In genomic region chr12:20588057-20588456, GRCh38 we compare ENCODE assay signal across 1 cellular context.
TF ChIP-seq lines count a peak whose summit lies in the region.

No MANE protein-coding gene starts in this region.

TF ChIP-seq in WTC11, 78 proteins besides CTCF, POLR2A, EP300 and RAD21 (continued from another document):
- TF ChIP-seq ZNF532 (CRISPR knock-in tag; IDR thresholded peaks at IDR 0.05; ENCODE audit: borderline replicate concordance) (no peak), ZNF281 (CRISPR knock-in tag; IDR thresholded peaks at IDR 0.05) (no peak), ZNF671 (CRISPR knock-in tag; IDR thresholded peaks at IDR 0.05) (no peak), ZSCAN18 (CRISPR knock-in tag; IDR thresholded peaks at IDR 0.05) (no peak), IRF2 (CRISPR knock-in tag; IDR thresholded peaks at IDR 0.05; ENCODE audit: borderline replicate concordance, low read depth) (no peak), ZNF396 (CRISPR knock-in tag; IDR thresholded peaks at IDR 0.05; ENCODE audit: borderline replicate concordance) (no peak), ATF3 (CRISPR knock-in tag; conservative IDR thresholded peaks at IDR 0.05) (no peak)
